Comparison of ENCODE assay signal across 22 cellular contexts in genomic region chr18:8044004-8044403, GRCh38.
"Had no signal": no experiment of that assay in that cellular context is flagged by ENCODE, and none has a peak within 500 bp of the region (broad histone marks: within the 10 kb centered on the region; RNA-seq: fewer than 3 reads in every experiment).

No MANE protein-coding gene starts in this region.

- H3K4me3 Mint-ChIP-seq: naive thymus-derived CD8-positive, alpha-beta T cell; stimulated activated memory B cell treated with anti-CD40 and anti-IgM and Interleukin-4, amounts not matched to agents 10 μg/mL and 1 μg/mL and 100 μg/mL, for 72 hours had no signal

- H3K27ac Mint-ChIP-seq: naive thymus-derived CD8-positive, alpha-beta T cell; progenitor cell of endocrine pancreas; stimulated activated memory B cell treated with anti-CD40 and anti-IgM and Interleukin-4, amounts not matched to agents 10 μg/mL and 1 μg/mL and 100 μg/mL, for 72 hours had no signal

- ATAC-seq: left colon; left lung; lower lobe of right lung; naive thymus-derived CD8-positive, alpha-beta T cell; right lobe of liver; stimulated activated memory B cell treated with anti-CD40 and anti-IgM and Interleukin-4, amounts not matched to agents 10 μg/mL and 1 μg/mL and 100 μg/mL, for 72 hours; stimulated activated naive CD8-positive, alpha-beta T cell treated with anti-CD3 and anti-CD28 coated beads, Interleukin-15, Interleukin-2, amounts not matched to agents 100 U/mL and 50 U/mL, for 24 hours; upper lobe of right lung had no signal

- DNase-seq: hippocampal formation; left colon; left lung; lower lobe of right lung; mammary epithelial cell; mesenchymal stem cell; naive thymus-derived CD8-positive, alpha-beta T cell; ovary; right lobe of liver; stimulated activated CD4-positive, alpha-beta T cell treated with anti-CD3 and anti-CD28 coated beads, Interleukin-1b, Interleukin-23, amount 100 ng/mL, for 48 hours; stimulated activated CD4-positive, alpha-beta T cell treated with anti-CD3 and anti-CD28 coated beads, Interleukin-2, amount 100 ng/mL, for 48 hours; stimulated activated CD4-positive, alpha-beta T cell treated with anti-CD3 and anti-CD28 coated beads, Interleukin-4, amount 100 ng/mL, for 4 hours; stimulated activated CD8-positive, alpha-beta memory T cell treated with anti-CD3 and anti-CD28 coated beads, Interleukin-4, amount 100 ng/mL, for 48 hours; stimulated activated naive CD8-positive, alpha-beta T cell treated with anti-CD3 and anti-CD28 coated beads, Interleukin-15, Interleukin-2, amounts not matched to agents 100 U/mL and 50 U/mL, for 24 hours; stomach; testis; tibial artery; trophoblast cell; upper lobe of right lung had no signal

- H3K27me3 Mint-ChIP-seq: naive thymus-derived CD8-positive, alpha-beta T cell; progenitor cell of endocrine pancreas; stimulated activated memory B cell treated with anti-CD40 and anti-IgM and Interleukin-4, amounts not matched to agents 10 μg/mL and 1 μg/mL and 100 μg/mL, for 72 hours had no signal

- H3K9me3 ChIP-seq: left lung, lower lobe of right lung, ovary, right atrium auricular region, right lobe of liver, stomach, testis, tibial artery, upper lobe of right lung had no signal

- H3K9me3 Mint-ChIP-seq: stimulated activated memory B cell treated with anti-CD40 and anti-IgM and Interleukin-4, amounts not matched to agents 10 μg/mL and 1 μg/mL and 100 μg/mL, for 72 hours had no signal

- H3K36me3 Mint-ChIP-seq: naive thymus-derived CD8-positive, alpha-beta T cell; stimulated activated memory B cell treated with anti-CD40 and anti-IgM and Interleukin-4, amounts not matched to agents 10 μg/mL and 1 μg/mL and 100 μg/mL, for 72 hours had no signal

- H3K4me1 Mint-ChIP-seq: naive thymus-derived CD8-positive, alpha-beta T cell; stimulated activated memory B cell treated with anti-CD40 and anti-IgM and Interleukin-4, amounts not matched to agents 10 μg/mL and 1 μg/mL and 100 μg/mL, for 72 hours had no signal
